1 cellular context compared by ENCODE assay signal in the genomic region with DNA sequence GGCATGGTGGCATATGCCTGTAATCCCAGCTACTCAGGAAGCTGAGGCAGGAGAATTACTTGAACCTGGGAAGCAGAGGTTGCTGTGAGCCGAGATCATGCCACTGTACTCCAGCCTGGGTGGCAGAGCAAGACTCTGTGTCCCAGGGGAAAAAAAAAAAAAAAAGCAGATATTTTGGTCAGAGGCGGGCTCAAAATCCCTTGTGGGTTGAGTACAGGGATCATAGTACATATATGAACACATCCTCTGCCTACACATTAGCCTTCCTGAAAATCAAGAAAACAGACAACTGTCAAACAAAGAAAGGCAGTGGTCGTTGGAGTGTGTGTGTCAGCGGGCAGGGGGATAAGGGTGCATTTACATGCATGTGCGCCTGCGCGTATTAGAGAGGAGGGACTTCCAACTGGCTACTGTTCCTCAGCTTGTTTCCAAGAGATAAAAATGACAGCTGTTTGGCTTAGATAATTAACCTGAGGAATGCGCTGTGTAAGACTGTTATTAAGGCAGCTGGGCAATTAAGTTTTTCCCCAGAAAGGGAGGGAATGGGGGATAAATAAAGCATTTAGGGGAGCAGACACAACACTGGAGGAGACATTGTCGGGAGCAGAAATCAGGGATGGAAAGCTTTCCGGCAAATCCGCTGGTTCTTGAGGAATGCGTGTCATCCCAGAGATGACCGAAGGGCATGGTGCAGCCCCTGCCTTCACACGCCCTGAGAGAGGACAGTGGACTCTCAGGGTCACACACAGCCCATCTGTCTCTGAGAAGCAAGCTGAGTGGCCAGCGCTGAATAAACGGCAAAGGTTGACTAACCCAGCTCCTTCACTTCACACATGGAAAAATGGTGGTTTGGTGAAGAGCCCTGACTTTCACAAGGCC.
TF ChIP-seq lines count a peak whose summit lies in the region.

No MANE protein-coding gene starts in this region.

TF ChIP-seq in K562, 482 proteins besides CTCF, POLR2A, EP300 and RAD21 (continued from another document and continues in another):
- TF ChIP-seq, protein P1, sequence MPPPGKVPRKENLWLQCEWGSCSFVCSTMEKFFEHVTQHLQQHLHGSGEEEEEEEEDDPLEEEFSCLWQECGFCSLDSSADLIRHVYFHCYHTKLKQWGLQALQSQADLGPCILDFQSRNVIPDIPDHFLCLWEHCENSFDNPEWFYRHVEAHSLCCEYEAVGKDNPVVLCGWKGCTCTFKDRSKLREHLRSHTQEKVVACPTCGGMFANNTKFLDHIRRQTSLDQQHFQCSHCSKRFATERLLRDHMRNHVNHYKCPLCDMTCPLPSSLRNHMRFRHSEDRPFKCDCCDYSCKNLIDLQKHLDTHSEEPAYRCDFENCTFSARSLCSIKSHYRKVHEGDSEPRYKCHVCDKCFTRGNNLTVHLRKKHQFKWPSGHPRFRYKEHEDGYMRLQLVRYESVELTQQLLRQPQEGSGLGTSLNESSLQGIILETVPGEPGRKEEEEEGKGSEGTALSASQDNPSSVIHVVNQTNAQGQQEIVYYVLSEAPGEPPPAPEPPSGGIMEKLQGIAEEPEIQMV (tag; conservative IDR thresholded peaks at IDR 0.05; ENCODE audit: low read depth) = no peak
- TF ChIP-seq POLR2H (tag; IDR thresholded peaks at IDR 0.05; ENCODE audit: low read depth) (no peak), MIER1 (IDR thresholded peaks at IDR 0.05; ENCODE audit: low read depth) (no peak), HNRNPLL (IDR thresholded peaks at IDR 0.05; ENCODE audit: low read depth, low read length, poor library complexity, severe bottlenecking) (no peak), JUN (IDR thresholded peaks at IDR 0.05; ENCODE audit: borderline replicate concordance, low read depth, low read length) (0 out of 2 replicates have a peak, but pooled peaks have one; percentile 9), JUN (CRISPR knock-in tag; IDR thresholded peaks at IDR 0.05; ENCODE audit: borderline replicate concordance) (no peak), NFE2 (IDR thresholded peaks at IDR 0.05; ENCODE audit: low read depth) (peak; percentile 60), JUND (IDR thresholded peaks at IDR 0.05; ENCODE audit: borderline replicate concordance, low read depth, low read length) (peak; percentile 54; the same call in 1 of the 2 replicates), JUND (tag; IDR thresholded peaks at IDR 0.05; ENCODE audit: borderline replicate concordance, low read depth, low read length) (peak; percentile 51; the same call in 2 of the 3 replicates), L3MBTL2 (IDR thresholded peaks at IDR 0.05) (peak; percentile 52), ZNF354B (CRISPR knock-in tag; IDR thresholded peaks at IDR 0.05) (no peak), RHOXF2B (CRISPR knock-in tag; conservative IDR thresholded peaks at IDR 0.05) (no peak), KDM1A (IDR thresholded peaks at IDR 0.05) (peak; percentile 49 to 67; a peak in 2 of 4 replicates), ZNF217 (CRISPR knock-in tag; IDR thresholded peaks at IDR 0.05) (no peak), ATF2 (CRISPR knock-in tag; IDR thresholded peaks at IDR 0.05) (no peak), SMAD1 (IDR thresholded peaks at IDR 0.05; ENCODE audit: low read depth, low read length, partially characterized antibody) (no peak), TAF9B (IDR thresholded peaks at IDR 0.05; ENCODE audit: partially characterized antibody) (peak; percentile 61), SMARCE1 (IDR thresholded peaks at IDR 0.05) (peak; percentile 92), ZFPM2 (CRISPR knock-in tag; IDR thresholded peaks at IDR 0.05) (no peak), CBFA2T2 (conservative IDR thresholded peaks at IDR 0.05) (peak; percentile 91), TAL1 (IDR thresholded peaks at IDR 0.05) (peak; percentile 94), NRF1 (conservative IDR thresholded peaks at IDR 0.05 in 1 of 2, IDR thresholded peaks at IDR 0.05 in 1 of 2) (peak; percentile 86 to 88), SREBF2 (CRISPR knock-in tag; IDR thresholded peaks at IDR 0.05) (no peak), NFE2L1 (tag; IDR thresholded peaks at IDR 0.05; ENCODE audit: borderline replicate concordance, low read depth) (no peak), ZNF551 (CRISPR knock-in tag; IDR thresholded peaks at IDR 0.05) (no peak), ZNF707 (CRISPR knock-in tag; conservative IDR thresholded peaks at IDR 0.05) (0 out of 2 replicates have a peak, but pooled peaks have one; percentile 40)
- TF ChIP-seq, protein P2, sequence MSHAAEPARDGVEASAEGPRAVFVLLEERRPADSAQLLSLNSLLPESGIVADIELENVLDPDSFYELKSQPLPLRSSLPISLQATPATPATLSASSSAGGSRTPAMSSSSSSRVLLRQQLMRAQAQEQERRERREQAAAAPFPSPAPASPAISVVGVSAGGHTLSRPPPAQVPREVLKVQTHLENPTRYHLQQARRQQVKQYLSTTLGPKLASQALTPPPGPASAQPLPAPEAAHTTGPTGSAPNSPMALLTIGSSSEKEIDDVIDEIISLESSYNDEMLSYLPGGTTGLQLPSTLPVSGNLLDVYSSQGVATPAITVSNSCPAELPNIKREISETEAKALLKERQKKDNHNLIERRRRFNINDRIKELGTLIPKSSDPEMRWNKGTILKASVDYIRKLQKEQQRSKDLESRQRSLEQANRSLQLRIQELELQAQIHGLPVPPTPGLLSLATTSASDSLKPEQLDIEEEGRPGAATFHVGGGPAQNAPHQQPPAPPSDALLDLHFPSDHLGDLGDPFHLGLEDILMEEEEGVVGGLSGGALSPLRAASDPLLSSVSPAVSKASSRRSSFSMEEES (CRISPR knock-in tag; IDR thresholded peaks at IDR 0.05) = peak; percentile 14; the same call in 1 of the 2 replicates
- TF ChIP-seq, protein P3, sequence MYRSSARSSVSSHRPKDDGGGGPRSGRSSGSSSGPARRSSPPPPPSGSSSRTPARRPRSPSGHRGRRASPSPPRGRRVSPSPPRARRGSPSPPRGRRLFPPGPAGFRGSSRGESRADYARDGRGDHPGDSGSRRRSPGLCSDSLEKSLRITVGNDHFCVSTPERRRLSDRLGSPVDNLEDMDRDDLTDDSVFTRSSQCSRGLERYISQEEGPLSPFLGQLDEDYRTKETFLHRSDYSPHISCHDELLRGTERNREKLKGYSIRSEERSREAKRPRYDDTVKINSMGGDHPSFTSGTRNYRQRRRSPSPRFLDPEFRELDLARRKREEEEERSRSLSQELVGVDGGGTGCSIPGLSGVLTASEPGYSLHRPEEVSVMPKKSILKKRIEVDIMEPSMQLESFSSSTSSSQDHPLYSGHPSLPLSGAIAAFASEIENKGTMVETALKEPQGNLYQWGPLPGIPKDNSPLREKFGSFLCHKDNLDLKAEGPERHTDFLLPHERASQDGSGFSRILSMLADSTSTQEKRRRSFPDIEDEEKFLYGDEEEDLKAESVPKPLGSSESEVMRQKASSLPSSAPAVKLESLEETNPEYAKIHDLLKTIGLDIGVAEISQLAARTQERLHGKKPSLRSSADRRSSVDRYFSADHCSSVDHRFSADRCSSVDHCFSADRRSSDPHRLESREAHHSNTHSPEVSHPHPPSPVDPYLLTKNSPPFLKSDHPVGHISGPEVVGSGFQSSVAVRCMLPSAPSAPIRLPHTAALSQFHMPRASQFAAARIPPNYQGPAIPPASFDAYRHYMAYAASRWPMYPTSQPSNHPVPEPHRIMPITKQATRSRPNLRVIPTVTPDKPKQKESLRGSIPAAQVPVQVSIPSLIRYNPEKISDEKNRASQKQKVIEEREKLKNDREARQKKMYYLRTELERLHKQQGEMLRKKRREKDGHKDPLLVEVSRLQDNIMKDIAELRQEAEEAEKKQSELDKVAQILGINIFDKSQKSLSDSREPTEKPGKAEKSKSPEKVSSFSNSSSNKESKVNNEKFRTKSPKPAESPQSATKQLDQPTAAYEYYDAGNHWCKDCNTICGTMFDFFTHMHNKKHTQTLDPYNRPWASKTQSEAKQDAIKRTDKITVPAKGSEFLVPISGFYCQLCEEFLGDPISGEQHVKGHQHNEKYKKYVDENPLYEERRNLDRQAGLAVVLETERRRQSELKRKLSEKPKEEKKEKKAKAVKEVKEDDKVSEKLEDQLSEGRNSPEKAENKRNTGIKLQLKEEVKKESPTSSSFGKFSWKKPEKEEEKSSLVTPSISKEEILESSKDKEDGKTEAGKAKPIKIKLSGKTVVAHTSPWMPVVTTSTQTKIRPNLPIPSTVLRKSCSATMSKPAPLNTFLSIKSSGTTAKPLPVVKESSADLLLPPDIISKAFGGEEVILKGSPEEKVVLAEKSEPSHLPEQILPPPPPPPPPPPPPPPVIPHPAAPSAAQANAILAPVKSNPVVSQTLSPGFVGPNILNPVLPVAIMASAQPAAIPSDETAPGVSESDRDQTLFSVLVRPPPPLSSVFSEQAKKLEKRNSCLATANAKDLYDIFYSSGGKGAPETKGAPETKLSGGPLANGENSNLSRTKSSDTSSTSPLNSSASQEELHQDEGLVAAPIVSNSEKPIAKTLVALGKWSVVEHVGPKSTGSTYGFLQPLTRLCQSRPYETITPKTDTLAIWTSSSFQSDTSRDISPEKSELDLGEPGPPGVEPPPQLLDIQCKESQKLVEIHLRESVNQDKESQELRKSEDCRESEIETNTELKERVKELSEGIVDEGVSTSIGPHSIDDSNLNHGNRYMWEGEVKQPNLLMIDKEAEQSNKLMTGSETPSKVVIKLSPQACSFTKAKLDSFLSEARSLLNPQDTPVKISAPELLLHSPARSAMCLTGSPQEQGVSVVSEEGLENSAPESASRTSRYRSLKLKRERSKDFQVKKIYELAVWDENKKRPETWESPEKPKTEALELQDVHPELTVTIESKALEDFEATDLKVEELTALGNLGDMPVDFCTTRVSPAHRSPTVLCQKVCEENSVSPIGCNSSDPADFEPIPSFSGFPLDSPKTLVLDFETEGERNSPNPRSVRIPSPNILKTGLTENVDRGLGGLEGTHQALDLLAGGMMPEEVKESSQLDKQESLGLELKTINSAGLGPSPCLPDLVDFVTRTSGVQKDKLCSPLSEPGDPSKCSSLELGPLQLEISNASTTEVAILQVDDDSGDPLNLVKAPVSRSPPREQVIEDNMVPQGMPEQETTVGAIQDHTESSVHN (IDR thresholded peaks at IDR 0.05; ENCODE audit: borderline replicate concordance in 1 of 2, low read depth in 1 of 2) = peak in 1 of 2 experiments; percentile 50; a peak in 1 of 4 replicates
- TF ChIP-seq, protein P4, sequence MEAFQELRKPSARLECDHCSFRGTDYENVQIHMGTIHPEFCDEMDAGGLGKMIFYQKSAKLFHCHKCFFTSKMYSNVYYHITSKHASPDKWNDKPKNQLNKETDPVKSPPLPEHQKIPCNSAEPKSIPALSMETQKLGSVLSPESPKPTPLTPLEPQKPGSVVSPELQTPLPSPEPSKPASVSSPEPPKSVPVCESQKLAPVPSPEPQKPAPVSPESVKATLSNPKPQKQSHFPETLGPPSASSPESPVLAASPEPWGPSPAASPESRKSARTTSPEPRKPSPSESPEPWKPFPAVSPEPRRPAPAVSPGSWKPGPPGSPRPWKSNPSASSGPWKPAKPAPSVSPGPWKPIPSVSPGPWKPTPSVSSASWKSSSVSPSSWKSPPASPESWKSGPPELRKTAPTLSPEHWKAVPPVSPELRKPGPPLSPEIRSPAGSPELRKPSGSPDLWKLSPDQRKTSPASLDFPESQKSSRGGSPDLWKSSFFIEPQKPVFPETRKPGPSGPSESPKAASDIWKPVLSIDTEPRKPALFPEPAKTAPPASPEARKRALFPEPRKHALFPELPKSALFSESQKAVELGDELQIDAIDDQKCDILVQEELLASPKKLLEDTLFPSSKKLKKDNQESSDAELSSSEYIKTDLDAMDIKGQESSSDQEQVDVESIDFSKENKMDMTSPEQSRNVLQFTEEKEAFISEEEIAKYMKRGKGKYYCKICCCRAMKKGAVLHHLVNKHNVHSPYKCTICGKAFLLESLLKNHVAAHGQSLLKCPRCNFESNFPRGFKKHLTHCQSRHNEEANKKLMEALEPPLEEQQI (IDR thresholded peaks at IDR 0.05) = peak; percentile 47; the same call in 1 of the 2 replicates
